8 cellular contexts compared by ENCODE assay signal in genomic region chr5:169945831-169946261, GRCh38. TPM values are rescaled to one million over a fixed set of nuclear protein-coding genes. Genes with fewer than 3 reads are reported as not detected.
DNase-seq lines count a peak whose midpoint lies in the region; ATAC-seq and TF ChIP-seq lines count a peak whose summit lies in the region.

No MANE protein-coding gene starts in this region.

- no peaks in the 10 kb centered on the region for H3K9me3 Mint-ChIP-seq in progenitor cell of endocrine pancreas (ENCODE audit: low read depth)

- H3K4me3 Mint-ChIP-seq in progenitor cell of endocrine pancreas (ENCODE audit: low read depth), result no peak overlapping the region

- peaks cover 6% of the 10 kb centered on the region for H3K4me1 Mint-ChIP-seq in progenitor cell of endocrine pancreas (ENCODE audit: low read depth)

- ATAC-seq in HG02623 (IDR thresholded peaks at IDR 0.05; ENCODE audit: unreplicated experiment), result no peak
- ATAC-seq in HG03025 (IDR thresholded peaks at IDR 0.05; ENCODE audit: low FRiP score, unreplicated experiment), result no peak

- no peak overlapping the region for H3K27ac Mint-ChIP-seq in progenitor cell of endocrine pancreas

- in situ Hi-C loops in Caki2 (cut with HindIII; ENCODE audit: low pct_unique_long_range_greater_than_20kb, low sequenced_read_pairs), result no loop called here

- no peak for TF ChIP-seq CTCF in progenitor cell of endocrine pancreas (IDR thresholded peaks at IDR 0.05; ENCODE audit: unreplicated experiment)

- peak; percentile 60 for DNase-seq in Caki2 (ENCODE audit: low read depth)
- DNase-seq in RPMI7951 (ENCODE audit: low read depth), result peak; percentile 63
- peak; percentile 81 for DNase-seq in fibroblast of the conjunctiva (ENCODE audit: low read depth)
- DNase-seq in occipital lobe (lab: John Stamatoyannopoulos, UW), result peak; percentile 68
- no peak for DNase-seq in DMS79 (lab: John Stamatoyannopoulos, UW)
- DNase-seq in progenitor cell of endocrine pancreas (ENCODE audit: low spot score, unreplicated experiment), result no peak

- H3K36me3 Mint-ChIP-seq in progenitor cell of endocrine pancreas (ENCODE audit: insufficient read depth), result no peaks in the 10 kb centered on the region

- peaks cover 31% of the 10 kb centered on the region for H3K27me3 Mint-ChIP-seq in progenitor cell of endocrine pancreas

RNA-seq across cellular contexts. Expression of gene INSYN2B, which starts 34.4 kb away (rescaled TPM):
- total RNA-seq in Caki2 (2014; rRNA removed; shearing (Covaris generic); ENCODE audit: low replicate concordance), result 0.78 and 4.9 TPM in 2 replicates
- total RNA-seq in RPMI7951 (2014; rRNA removed; shearing (Covaris generic)), result 6.2 and 8.4 TPM in 2 replicates
- total RNA-seq in occipital lobe (1.4 TPM), progenitor cell of endocrine pancreas (0.12 TPM in 1 of 2 replicates, not detected in the other)

Comparison
In these comparisons a context has a peak if more than half of its experiments do, and no peak if none do; other contexts are left out.
1. DNase-seq: peak in Caki2 (single experiment), RPMI7951 (single experiment), fibroblast of the conjunctiva (single experiment) and occipital lobe (single experiment); none in DMS79 (single experiment) and progenitor cell of endocrine pancreas (single experiment).